Comparison of ENCODE assay signal across 1 cellular context in the genomic region with DNA sequence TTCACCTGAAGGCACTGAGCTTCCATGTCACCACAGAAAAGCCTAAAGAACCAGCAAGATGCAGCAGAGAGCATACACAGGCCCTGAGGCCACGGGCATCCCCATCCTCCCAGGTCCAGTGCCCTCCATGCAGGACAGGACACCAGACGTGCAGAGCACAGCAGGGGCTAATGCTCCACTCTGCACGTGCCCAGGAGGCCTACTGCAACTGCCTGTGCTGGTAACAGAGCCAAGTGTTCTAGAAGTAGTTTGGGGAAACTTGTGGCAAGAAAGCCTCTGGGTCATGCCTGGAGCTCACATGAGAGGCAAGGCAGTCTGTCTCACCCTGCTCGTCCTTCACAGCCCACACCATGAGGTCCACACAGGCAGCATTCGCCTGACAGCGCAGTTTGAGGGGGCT.
A peak's percentile ranks its signal among the peaks of the same experiment; 100 is the strongest.
TF ChIP-seq lines count a peak whose summit lies in the region.

No MANE protein-coding gene starts in this region.

TF ChIP-seq in K562, 482 proteins besides CTCF, POLR2A, EP300 and RAD21 (continues in another document):
- TF ChIP-seq, protein P1, sequence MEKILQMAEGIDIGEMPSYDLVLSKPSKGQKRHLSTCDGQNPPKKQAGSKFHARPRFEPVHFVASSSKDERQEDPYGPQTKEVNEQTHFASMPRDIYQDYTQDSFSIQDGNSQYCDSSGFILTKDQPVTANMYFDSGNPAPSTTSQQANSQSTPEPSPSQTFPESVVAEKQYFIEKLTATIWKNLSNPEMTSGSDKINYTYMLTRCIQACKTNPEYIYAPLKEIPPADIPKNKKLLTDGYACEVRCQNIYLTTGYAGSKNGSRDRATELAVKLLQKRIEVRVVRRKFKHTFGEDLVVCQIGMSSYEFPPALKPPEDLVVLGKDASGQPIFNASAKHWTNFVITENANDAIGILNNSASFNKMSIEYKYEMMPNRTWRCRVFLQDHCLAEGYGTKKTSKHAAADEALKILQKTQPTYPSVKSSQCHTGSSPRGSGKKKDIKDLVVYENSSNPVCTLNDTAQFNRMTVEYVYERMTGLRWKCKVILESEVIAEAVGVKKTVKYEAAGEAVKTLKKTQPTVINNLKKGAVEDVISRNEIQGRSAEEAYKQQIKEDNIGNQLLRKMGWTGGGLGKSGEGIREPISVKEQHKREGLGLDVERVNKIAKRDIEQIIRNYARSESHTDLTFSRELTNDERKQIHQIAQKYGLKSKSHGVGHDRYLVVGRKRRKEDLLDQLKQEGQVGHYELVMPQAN (IDR thresholded peaks at IDR 0.05; ENCODE audit: borderline replicate concordance) = 0 out of 2 replicates have a peak, but pooled peaks have one; percentile 3
- TF ChIP-seq ZNF77 (CRISPR knock-in tag; IDR thresholded peaks at IDR 0.05) (no peak), NRF1 (conservative IDR thresholded peaks at IDR 0.05 in 1 of 2, IDR thresholded peaks at IDR 0.05 in 1 of 2) (peak in 1 of 2 experiments; percentile 19; a peak in 1 of 4 replicates), CEBPG (CRISPR knock-in tag; IDR thresholded peaks at IDR 0.05) (0 out of 2 replicates have a peak, but pooled peaks have one; percentile 30), CEBPG (tag; conservative IDR thresholded peaks at IDR 0.05 in 1 of 2, IDR thresholded peaks at IDR 0.05 in 1 of 2) (no peak), ATF1 (CRISPR knock-in tag; IDR thresholded peaks at IDR 0.05) (peak; percentile 30; the same call in 1 of the 2 replicates), ATF1 (tag; IDR thresholded peaks at IDR 0.05) (no peak), NELFE (IDR thresholded peaks at IDR 0.05; ENCODE audit: insufficient read depth, insufficient read length) (no peak), SRSF9 (IDR thresholded peaks at IDR 0.05; ENCODE audit: borderline replicate concordance, low read depth, low read length) (no peak), PRMT5 (CRISPR knock-in tag; IDR thresholded peaks at IDR 0.05) (0 out of 2 replicates have a peak, but pooled peaks have one; percentile 64), HDGF (IDR thresholded peaks at IDR 0.05) (no peak), KLF13 (tag; IDR thresholded peaks at IDR 0.05; ENCODE audit: borderline replicate concordance, low read depth) (no peak), OTX1 (CRISPR knock-in tag; IDR thresholded peaks at IDR 0.05) (no peak), COPS2 (conservative IDR thresholded peaks at IDR 0.05) (no peak), ELF4 (CRISPR knock-in tag; IDR thresholded peaks at IDR 0.05) (peak; percentile 10; the same call in 1 of the 2 replicates), MAFG (tag; conservative IDR thresholded peaks at IDR 0.05) (no peak), ZFP1 (CRISPR knock-in tag; IDR thresholded peaks at IDR 0.05) (peak; percentile 56; the same call in 1 of the 2 replicates), JUNB (CRISPR knock-in tag; conservative IDR thresholded peaks at IDR 0.05) (peak; percentile 67; the same call in 1 of the 2 replicates), MEIS2 (IDR thresholded peaks at IDR 0.05; ENCODE audit: partially characterized antibody) (no peak), CREB1 (IDR thresholded peaks at IDR 0.05) (no peak), CREB1 (CRISPR knock-in tag; IDR thresholded peaks at IDR 0.05) (no peak), SMAD3 (CRISPR knock-in tag; conservative IDR thresholded peaks at IDR 0.05) (no peak), MAFF (IDR thresholded peaks at IDR 0.05; ENCODE audit: low read length) (no peak), PHF21A (IDR thresholded peaks at IDR 0.05; ENCODE audit: borderline replicate concordance, low read depth) (no peak), FOXP1 (CRISPR knock-in tag; IDR thresholded peaks at IDR 0.05) (0 out of 2 replicates have a peak, but pooled peaks have one; percentile 34), HCFC1 (IDR thresholded peaks at IDR 0.05; ENCODE audit: low read depth, low read length) (no peak)
- TF ChIP-seq, protein P2, sequence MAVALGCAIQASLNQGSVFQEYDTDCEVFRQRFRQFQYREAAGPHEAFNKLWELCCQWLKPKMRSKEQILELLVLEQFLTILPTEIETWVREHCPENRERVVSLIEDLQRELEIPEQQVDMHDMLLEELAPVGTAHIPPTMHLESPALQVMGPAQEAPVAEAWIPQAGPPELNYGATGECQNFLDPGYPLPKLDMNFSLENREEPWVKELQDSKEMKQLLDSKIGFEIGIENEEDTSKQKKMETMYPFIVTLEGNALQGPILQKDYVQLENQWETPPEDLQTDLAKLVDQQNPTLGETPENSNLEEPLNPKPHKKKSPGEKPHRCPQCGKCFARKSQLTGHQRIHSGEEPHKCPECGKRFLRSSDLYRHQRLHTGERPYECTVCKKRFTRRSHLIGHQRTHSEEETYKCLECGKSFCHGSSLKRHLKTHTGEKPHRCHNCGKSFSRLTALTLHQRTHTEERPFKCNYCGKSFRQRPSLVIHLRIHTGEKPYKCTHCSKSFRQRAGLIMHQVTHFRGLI (CRISPR knock-in tag; IDR thresholded peaks at IDR 0.05) = no peak
- TF ChIP-seq, protein P3, sequence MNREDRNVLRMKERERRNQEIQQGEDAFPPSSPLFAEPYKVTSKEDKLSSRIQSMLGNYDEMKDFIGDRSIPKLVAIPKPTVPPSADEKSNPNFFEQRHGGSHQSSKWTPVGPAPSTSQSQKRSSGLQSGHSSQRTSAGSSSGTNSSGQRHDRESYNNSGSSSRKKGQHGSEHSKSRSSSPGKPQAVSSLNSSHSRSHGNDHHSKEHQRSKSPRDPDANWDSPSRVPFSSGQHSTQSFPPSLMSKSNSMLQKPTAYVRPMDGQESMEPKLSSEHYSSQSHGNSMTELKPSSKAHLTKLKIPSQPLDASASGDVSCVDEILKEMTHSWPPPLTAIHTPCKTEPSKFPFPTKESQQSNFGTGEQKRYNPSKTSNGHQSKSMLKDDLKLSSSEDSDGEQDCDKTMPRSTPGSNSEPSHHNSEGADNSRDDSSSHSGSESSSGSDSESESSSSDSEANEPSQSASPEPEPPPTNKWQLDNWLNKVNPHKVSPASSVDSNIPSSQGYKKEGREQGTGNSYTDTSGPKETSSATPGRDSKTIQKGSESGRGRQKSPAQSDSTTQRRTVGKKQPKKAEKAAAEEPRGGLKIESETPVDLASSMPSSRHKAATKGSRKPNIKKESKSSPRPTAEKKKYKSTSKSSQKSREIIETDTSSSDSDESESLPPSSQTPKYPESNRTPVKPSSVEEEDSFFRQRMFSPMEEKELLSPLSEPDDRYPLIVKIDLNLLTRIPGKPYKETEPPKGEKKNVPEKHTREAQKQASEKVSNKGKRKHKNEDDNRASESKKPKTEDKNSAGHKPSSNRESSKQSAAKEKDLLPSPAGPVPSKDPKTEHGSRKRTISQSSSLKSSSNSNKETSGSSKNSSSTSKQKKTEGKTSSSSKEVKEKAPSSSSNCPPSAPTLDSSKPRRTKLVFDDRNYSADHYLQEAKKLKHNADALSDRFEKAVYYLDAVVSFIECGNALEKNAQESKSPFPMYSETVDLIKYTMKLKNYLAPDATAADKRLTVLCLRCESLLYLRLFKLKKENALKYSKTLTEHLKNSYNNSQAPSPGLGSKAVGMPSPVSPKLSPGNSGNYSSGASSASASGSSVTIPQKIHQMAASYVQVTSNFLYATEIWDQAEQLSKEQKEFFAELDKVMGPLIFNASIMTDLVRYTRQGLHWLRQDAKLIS (CRISPR knock-in tag; IDR thresholded peaks at IDR 0.05) = no peak
- TF ChIP-seq, protein P4, sequence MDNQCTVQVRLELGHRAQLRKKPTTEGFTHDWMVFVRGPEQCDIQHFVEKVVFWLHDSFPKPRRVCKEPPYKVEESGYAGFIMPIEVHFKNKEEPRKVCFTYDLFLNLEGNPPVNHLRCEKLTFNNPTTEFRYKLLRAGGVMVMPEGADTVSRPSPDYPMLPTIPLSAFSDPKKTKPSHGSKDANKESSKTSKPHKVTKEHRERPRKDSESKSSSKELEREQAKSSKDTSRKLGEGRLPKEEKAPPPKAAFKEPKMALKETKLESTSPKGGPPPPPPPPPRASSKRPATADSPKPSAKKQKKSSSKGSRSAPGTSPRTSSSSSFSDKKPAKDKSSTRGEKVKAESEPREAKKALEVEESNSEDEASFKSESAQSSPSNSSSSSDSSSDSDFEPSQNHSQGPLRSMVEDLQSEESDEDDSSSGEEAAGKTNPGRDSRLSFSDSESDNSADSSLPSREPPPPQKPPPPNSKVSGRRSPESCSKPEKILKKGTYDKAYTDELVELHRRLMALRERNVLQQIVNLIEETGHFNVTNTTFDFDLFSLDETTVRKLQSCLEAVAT (IDR thresholded peaks at IDR 0.05) = no peak
- TF ChIP-seq, protein P5, sequence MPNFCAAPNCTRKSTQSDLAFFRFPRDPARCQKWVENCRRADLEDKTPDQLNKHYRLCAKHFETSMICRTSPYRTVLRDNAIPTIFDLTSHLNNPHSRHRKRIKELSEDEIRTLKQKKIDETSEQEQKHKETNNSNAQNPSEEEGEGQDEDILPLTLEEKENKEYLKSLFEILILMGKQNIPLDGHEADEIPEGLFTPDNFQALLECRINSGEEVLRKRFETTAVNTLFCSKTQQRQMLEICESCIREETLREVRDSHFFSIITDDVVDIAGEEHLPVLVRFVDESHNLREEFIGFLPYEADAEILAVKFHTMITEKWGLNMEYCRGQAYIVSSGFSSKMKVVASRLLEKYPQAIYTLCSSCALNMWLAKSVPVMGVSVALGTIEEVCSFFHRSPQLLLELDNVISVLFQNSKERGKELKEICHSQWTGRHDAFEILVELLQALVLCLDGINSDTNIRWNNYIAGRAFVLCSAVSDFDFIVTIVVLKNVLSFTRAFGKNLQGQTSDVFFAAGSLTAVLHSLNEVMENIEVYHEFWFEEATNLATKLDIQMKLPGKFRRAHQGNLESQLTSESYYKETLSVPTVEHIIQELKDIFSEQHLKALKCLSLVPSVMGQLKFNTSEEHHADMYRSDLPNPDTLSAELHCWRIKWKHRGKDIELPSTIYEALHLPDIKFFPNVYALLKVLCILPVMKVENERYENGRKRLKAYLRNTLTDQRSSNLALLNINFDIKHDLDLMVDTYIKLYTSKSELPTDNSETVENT (CRISPR knock-in tag; IDR thresholded peaks at IDR 0.05) = peak; percentile 24; the same call in 1 of the 2 replicates
- TF ChIP-seq, protein P6, sequence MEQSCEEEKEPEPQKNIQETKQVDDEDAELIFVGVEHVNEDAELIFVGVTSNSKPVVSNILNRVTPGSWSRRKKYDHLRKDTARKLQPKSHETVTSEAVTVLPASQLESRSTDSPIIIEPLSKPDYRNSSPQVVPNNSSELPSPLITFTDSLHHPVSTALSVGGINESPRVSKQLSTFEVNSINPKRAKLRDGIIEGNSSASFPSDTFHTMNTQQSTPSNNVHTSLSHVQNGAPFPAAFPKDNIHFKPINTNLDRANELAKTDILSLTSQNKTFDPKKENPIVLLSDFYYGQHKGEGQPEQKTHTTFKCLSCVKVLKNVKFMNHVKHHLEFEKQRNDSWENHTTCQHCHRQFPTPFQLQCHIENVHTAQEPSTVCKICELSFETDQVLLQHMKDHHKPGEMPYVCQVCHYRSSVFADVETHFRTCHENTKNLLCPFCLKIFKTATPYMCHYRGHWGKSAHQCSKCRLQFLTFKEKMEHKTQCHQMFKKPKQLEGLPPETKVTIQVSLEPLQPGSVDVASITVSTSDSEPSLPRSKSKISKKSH (CRISPR knock-in tag; IDR thresholded peaks at IDR 0.05) = no peak
- TF ChIP-seq, protein P7, sequence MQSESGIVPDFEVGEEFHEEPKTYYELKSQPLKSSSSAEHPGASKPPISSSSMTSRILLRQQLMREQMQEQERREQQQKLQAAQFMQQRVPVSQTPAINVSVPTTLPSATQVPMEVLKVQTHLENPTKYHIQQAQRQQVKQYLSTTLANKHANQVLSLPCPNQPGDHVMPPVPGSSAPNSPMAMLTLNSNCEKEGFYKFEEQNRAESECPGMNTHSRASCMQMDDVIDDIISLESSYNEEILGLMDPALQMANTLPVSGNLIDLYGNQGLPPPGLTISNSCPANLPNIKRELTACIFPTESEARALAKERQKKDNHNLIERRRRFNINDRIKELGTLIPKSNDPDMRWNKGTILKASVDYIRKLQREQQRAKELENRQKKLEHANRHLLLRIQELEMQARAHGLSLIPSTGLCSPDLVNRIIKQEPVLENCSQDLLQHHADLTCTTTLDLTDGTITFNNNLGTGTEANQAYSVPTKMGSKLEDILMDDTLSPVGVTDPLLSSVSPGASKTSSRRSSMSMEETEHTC (IDR thresholded peaks at IDR 0.05) = no peak
- TF ChIP-seq, protein P8, sequence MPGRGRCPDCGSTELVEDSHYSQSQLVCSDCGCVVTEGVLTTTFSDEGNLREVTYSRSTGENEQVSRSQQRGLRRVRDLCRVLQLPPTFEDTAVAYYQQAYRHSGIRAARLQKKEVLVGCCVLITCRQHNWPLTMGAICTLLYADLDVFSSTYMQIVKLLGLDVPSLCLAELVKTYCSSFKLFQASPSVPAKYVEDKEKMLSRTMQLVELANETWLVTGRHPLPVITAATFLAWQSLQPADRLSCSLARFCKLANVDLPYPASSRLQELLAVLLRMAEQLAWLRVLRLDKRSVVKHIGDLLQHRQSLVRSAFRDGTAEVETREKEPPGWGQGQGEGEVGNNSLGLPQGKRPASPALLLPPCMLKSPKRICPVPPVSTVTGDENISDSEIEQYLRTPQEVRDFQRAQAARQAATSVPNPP (IDR thresholded peaks at IDR 0.05; ENCODE audit: borderline replicate concordance, insufficient read depth, insufficient read length) = no peak
- TF ChIP-seq, protein P9, sequence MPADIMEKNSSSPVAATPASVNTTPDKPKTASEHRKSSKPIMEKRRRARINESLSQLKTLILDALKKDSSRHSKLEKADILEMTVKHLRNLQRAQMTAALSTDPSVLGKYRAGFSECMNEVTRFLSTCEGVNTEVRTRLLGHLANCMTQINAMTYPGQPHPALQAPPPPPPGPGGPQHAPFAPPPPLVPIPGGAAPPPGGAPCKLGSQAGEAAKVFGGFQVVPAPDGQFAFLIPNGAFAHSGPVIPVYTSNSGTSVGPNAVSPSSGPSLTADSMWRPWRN (IDR thresholded peaks at IDR 0.05; ENCODE audit: low read depth) = no peak
- TF ChIP-seq, protein P10, sequence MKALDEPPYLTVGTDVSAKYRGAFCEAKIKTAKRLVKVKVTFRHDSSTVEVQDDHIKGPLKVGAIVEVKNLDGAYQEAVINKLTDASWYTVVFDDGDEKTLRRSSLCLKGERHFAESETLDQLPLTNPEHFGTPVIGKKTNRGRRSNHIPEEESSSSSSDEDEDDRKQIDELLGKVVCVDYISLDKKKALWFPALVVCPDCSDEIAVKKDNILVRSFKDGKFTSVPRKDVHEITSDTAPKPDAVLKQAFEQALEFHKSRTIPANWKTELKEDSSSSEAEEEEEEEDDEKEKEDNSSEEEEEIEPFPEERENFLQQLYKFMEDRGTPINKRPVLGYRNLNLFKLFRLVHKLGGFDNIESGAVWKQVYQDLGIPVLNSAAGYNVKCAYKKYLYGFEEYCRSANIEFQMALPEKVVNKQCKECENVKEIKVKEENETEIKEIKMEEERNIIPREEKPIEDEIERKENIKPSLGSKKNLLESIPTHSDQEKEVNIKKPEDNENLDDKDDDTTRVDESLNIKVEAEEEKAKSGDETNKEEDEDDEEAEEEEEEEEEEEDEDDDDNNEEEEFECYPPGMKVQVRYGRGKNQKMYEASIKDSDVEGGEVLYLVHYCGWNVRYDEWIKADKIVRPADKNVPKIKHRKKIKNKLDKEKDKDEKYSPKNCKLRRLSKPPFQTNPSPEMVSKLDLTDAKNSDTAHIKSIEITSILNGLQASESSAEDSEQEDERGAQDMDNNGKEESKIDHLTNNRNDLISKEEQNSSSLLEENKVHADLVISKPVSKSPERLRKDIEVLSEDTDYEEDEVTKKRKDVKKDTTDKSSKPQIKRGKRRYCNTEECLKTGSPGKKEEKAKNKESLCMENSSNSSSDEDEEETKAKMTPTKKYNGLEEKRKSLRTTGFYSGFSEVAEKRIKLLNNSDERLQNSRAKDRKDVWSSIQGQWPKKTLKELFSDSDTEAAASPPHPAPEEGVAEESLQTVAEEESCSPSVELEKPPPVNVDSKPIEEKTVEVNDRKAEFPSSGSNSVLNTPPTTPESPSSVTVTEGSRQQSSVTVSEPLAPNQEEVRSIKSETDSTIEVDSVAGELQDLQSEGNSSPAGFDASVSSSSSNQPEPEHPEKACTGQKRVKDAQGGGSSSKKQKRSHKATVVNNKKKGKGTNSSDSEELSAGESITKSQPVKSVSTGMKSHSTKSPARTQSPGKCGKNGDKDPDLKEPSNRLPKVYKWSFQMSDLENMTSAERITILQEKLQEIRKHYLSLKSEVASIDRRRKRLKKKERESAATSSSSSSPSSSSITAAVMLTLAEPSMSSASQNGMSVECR (CRISPR knock-in tag; IDR thresholded peaks at IDR 0.05) = no peak; the same call in 1 of the 2 replicates
